ENCODE assay signal across 9 cellular contexts in genomic region chr13:114119196-114119595, GRCh38. TPM values are rescaled to one million over a fixed set of nuclear protein-coding genes. Genes with fewer than 3 reads are reported as not detected.
DNase-seq lines count a peak whose midpoint lies in the region; ATAC-seq and TF ChIP-seq lines count a peak whose summit lies in the region.
"Had no signal": no experiment of that assay in that cellular context is flagged by ENCODE, and none has a peak within 500 bp of the region (broad histone marks: within the 10 kb centered on the region; RNA-seq: fewer than 3 reads in every experiment).

No MANE protein-coding gene starts in this region.

- TF ChIP-seq CTCF in lower leg skin (IDR thresholded peaks at IDR 0.05), result no peak

- DNase-seq in DMS53 (lab: John Stamatoyannopoulos, UW) (peak; percentile 36), DMS53 treated with DMSO at 0.1 percent for 48 hours (lab: John Stamatoyannopoulos, UW; ENCODE audit: unreplicated experiment) (no peak), amniotic stem cell (lab: John Stamatoyannopoulos, UW) (peak; percentile 59), iPS DF 4.7 (ENCODE audit: extremely low read depth, low spot score) (peak; percentile 79), lower leg skin (ENCODE audit: low spot score in 2 of 2) (no peak), C1 segment of cervical spinal cord (lab: John Stamatoyannopoulos, UW) (no peak), SIG-M5 treated with dmso at 0.1 percent for 504 hours (lab: John Stamatoyannopoulos, UW; ENCODE audit: unreplicated experiment) (no peak)
- DNase-seq in stimulated activated effector memory CD8-positive, alpha-beta T cell treated with anti-CD3 and anti-CD28 coated beads, Interleukin-12 subunit alpha, Interleukin-12 subunit beta, amount 100 ng/mL, for 72 hours (ENCODE audit: low spot score in 2 of 2), result no peak

- 8 to 11% methylated on average over 11 to 14 of the region's 14 CpGs for WGBS in lower leg skin, 2 donors

- TF ChIP-seq POLR2A in lower leg skin (IDR thresholded peaks at IDR 0.05), result no peak

- peak overlapping the region; percentile 88 for H3K27ac Mint-ChIP-seq in stimulated activated effector memory CD8-positive, alpha-beta T cell treated with anti-CD3 and anti-CD28 coated beads, Interleukin-12 subunit alpha, Interleukin-12 subunit beta, amount 100 ng/mL, for 72 hours

- peak overlapping the region; percentile 28 for H3K4me3 Mint-ChIP-seq in stimulated activated effector memory CD8-positive, alpha-beta T cell treated with anti-CD3 and anti-CD28 coated beads, Interleukin-12 subunit alpha, Interleukin-12 subunit beta, amount 100 ng/mL, for 72 hours

- H3K36me3 Mint-ChIP-seq in stimulated activated effector memory CD8-positive, alpha-beta T cell treated with anti-CD3 and anti-CD28 coated beads, Interleukin-12 subunit alpha, Interleukin-12 subunit beta, amount 100 ng/mL, for 72 hours, result peaks cover 33% of the 10 kb centered on the region

- peaks cover 70% of the 10 kb centered on the region for H3K4me1 Mint-ChIP-seq in stimulated activated effector memory CD8-positive, alpha-beta T cell treated with anti-CD3 and anti-CD28 coated beads, Interleukin-12 subunit alpha, Interleukin-12 subunit beta, amount 100 ng/mL, for 72 hours

- no peak overlapping the region for H3K4me3 ChIP-seq in lower leg skin (ENCODE audit: low read depth, poor library complexity, severe bottlenecking)

- intact Hi-C loops in lower leg skin (cut with DNase I; ENCODE audit: low total_unique reads), result no loop called here

- H3K9me3 Mint-ChIP-seq in stimulated activated effector memory CD8-positive, alpha-beta T cell treated with anti-CD3 and anti-CD28 coated beads, Interleukin-12 subunit alpha, Interleukin-12 subunit beta, amount 100 ng/mL, for 72 hours, result no peaks in the 10 kb centered on the region

- no peak for ATAC-seq in stimulated activated effector memory CD8-positive, alpha-beta T cell treated with anti-CD3 and anti-CD28 coated beads, Interleukin-12 subunit alpha, Interleukin-12 subunit beta, amount 100 ng/mL, for 72 hours

RNA-seq across cellular contexts. Expression of gene RASA3, which starts 13.2 kb away (rescaled TPM):
- total RNA-seq in lower leg skin, result 10 to 100 TPM; 12.9 to 30.5 (median 24.2) TPM

RNA-seq across cellular contexts. Expression of gene CFAP97D2, which starts 59.9 kb away (rescaled TPM):
- not detected for total RNA-seq in lower leg skin
- total RNA-seq: temporal lobe had no signal

Comparison
In these comparisons a context has a peak if more than half of its experiments do, and no peak if none do; other contexts are left out.
1. DNase-seq: peak in DMS53 (single experiment), amniotic stem cell (single experiment) and iPS DF 4.7 (single experiment); none in DMS53 treated with DMSO at 0.1 percent for 48 hours (single experiment), stimulated activated effector memory CD8-positive, alpha-beta T cell treated with anti-CD3 and anti-CD28 coated beads, Interleukin-12 subunit alpha, Interleukin-12 subunit beta, amount 100 ng/mL, for 72 hours (0 of 2), lower leg skin (0 of 2), C1 segment of cervical spinal cord (0 of 14) and SIG-M5 treated with dmso at 0.1 percent for 504 hours (single experiment).